ENCODE assay signal across 14 cellular contexts in the genomic region with DNA sequence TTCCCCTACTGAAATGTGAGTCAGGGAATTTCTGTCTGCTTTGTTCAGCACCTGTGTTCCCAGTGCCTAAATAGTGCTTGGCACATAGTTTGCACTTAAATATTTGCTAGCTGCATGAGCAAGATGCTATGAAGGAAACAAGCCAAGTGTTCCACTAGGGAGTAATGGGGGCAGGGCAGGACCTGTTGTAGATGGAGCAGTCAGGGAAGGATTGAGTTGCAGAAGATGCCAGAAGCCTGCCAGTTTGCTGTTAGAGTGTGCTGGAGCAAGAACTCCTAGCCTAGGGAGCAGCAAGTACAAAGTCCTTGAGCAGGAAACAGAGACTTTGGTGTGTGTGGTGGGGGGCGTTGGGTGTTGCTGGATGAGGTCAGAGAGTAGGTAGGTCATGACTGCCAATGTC.
A peak's percentile ranks its signal among the peaks of the same experiment; 100 is the strongest.
DNase-seq lines count a peak whose midpoint lies in the region; ATAC-seq and TF ChIP-seq lines count a peak whose summit lies in the region.
"Had no signal": no experiment of that assay in that cellular context is flagged by ENCODE, and none has a peak within 500 bp of the region (broad histone marks: within the 10 kb centered on the region; RNA-seq: fewer than 3 reads in every experiment).

No MANE protein-coding gene starts in this region.

- H3K9me3 ChIP-seq in BLaER1 treated with 17β-estradiol and CSF1 and Interleukin-3, amounts not matched to agents 10 nM and 100 nM (replicated peaks in 1 of 11): no peaks in the 10 kb centered on the region
- no peaks in the 10 kb centered on the region for H3K9me3 ChIP-seq in OCI-LY1 (ENCODE audit: low read length)
- H3K9me3 ChIP-seq in fibroblast of lung (ENCODE audit: control insufficient read depth, insufficient read depth, low read depth, low read length): no peaks in the 10 kb centered on the region
- H3K9me3 ChIP-seq: MG63 had no signal

- H3K27ac Mint-ChIP-seq in activated naive CD8-positive, alpha-beta T cell treated with anti-CD3 and anti-CD28 coated beads, Interleukin-2, amount 50 U/mL, for 24 hours: no peak overlapping the region
- no peak overlapping the region for H3K27ac Mint-ChIP-seq in activated T-cell treated with anti-CD3 and anti-CD28 coated beads, Interleukin-2, amount 50 U/mL, for 24 hours

- peak; percentile 43 to 52 for DNase-seq in fibroblast of lung (ENCODE audit: low read depth in 2 of 2)
- peak; percentile 60 for DNase-seq in renal cortical epithelial cell (ENCODE audit: low read depth)
- DNase-seq in SHP77 (lab: John Stamatoyannopoulos, UW): no peak
- no peak for DNase-seq in activated naive CD8-positive, alpha-beta T cell treated with anti-CD3 and anti-CD28 coated beads, Interleukin-2, amount 50 U/mL, for 24 hours
- no peak for DNase-seq in activated T-cell treated with anti-CD3 and anti-CD28 coated beads, Interleukin-2, amount 50 U/mL, for 24 hours
- DNase-seq in activated CD4-positive, alpha-beta T cell treated with anti-CD3 and anti-CD28 coated beads for 1 hour: no peak
- DNase-seq: activated CD4-positive, alpha-beta T cell treated with anti-CD3 and anti-CD28 coated beads for 48 hours; activated gamma-delta T cell; GF-D8; MG63; NK-92 treated with Interleukin-12 subunit alpha and Interleukin-12 subunit beta, amount 100 ng/mL, for 24 hours; T-helper 1 cell had no signal

- peaks cover 25% of the 10 kb centered on the region for H3K27me3 Mint-ChIP-seq in activated naive CD8-positive, alpha-beta T cell treated with anti-CD3 and anti-CD28 coated beads, Interleukin-2, amount 50 U/mL, for 24 hours
- peaks cover 33% of the 10 kb centered on the region for H3K27me3 Mint-ChIP-seq in activated T-cell treated with anti-CD3 and anti-CD28 coated beads, Interleukin-2, amount 50 U/mL, for 24 hours

- no peak overlapping the region for H3K4me3 Mint-ChIP-seq in activated naive CD8-positive, alpha-beta T cell treated with anti-CD3 and anti-CD28 coated beads, Interleukin-2, amount 50 U/mL, for 24 hours
- no peak overlapping the region for H3K4me3 Mint-ChIP-seq in activated T-cell treated with anti-CD3 and anti-CD28 coated beads, Interleukin-2, amount 50 U/mL, for 24 hours

- H3K79me2 ChIP-seq in OCI-LY1 (ENCODE audit: insufficient read depth, low read length) (no peaks in the 10 kb centered on the region), fibroblast of lung (ENCODE audit: control insufficient read depth, insufficient read depth, low read length) (no peaks in the 10 kb centered on the region)

- H3K27ac ChIP-seq in BLaER1 treated with 17β-estradiol and CSF1 and Interleukin-3, amounts not matched to agents 10 nM and 100 nM: no peak overlapping the region
- H3K27ac ChIP-seq in OCI-LY1 (ENCODE audit: low read depth, low read length, poor library complexity, severe bottlenecking): peak overlapping the region; percentile 93
- no peak overlapping the region for H3K27ac ChIP-seq in fibroblast of lung (ENCODE audit: insufficient read depth, low read length)

- no peak for TF ChIP-seq CTCF in OCI-LY1 (IDR thresholded peaks at IDR 0.05; ENCODE audit: low read length)
- no peak for TF ChIP-seq CTCF in fibroblast of lung (conservative IDR thresholded peaks at IDR 0.05 in 1 of 2, IDR thresholded peaks at IDR 0.05 in 1 of 2; ENCODE audit: low read depth in 1 of 2, low read length in 2 of 2)

- H3K9ac ChIP-seq in BLaER1 treated with 17β-estradiol and CSF1 and Interleukin-3, amounts not matched to agents 10 nM and 100 nM: 0 out of 22 replicates have a peak overlapping the region, but pooled peaks of 1 of the 11 experiments have one; percentile 35
- H3K9ac ChIP-seq in OCI-LY1 (ENCODE audit: low read length) (peak overlapping the region; percentile 58; the same call in 1 of the 2 replicates), fibroblast of lung (ENCODE audit: insufficient read depth, low read length) (no peak overlapping the region)

- H3K36me3 Mint-ChIP-seq in activated naive CD8-positive, alpha-beta T cell treated with anti-CD3 and anti-CD28 coated beads, Interleukin-2, amount 50 U/mL, for 24 hours (ENCODE audit: low read depth): no peaks in the 10 kb centered on the region
- H3K36me3 Mint-ChIP-seq in activated T-cell treated with anti-CD3 and anti-CD28 coated beads, Interleukin-2, amount 50 U/mL, for 24 hours (ENCODE audit: low read depth): no peaks in the 10 kb centered on the region

- H4K20me1 ChIP-seq in BLaER1 treated with 17β-estradiol and CSF1 and Interleukin-3, amounts not matched to agents 10 nM and 100 nM: peaks cover 8 to 95% (median 51%) of the 10 kb centered on the region in 11 experiments; a peak in 19 of 22 replicates
- H4K20me1 ChIP-seq in OCI-LY1 (ENCODE audit: insufficient read depth, low read length) (no peaks in the 10 kb centered on the region), fibroblast of lung (ENCODE audit: control insufficient read depth, extremely low read depth, insufficient read depth, low read length) (no peaks in the 10 kb centered on the region)

- H3K4me2 ChIP-seq in BLaER1 treated with 17β-estradiol and CSF1 and Interleukin-3, amounts not matched to agents 10 nM and 100 nM: peak overlapping the region in 6 of 11 experiments; percentile 88 to 96 (median 94); a peak in 9 of 22 replicates
- H3K4me2 ChIP-seq in OCI-LY1 (ENCODE audit: low read length) (peak overlapping the region; percentile 67), fibroblast of lung (ENCODE audit: extremely low read depth, insufficient read depth, low read length) (peak overlapping the region; percentile 29)

- peaks cover 6% of the 10 kb centered on the region for H3K4me1 Mint-ChIP-seq in activated naive CD8-positive, alpha-beta T cell treated with anti-CD3 and anti-CD28 coated beads, Interleukin-2, amount 50 U/mL, for 24 hours
- peaks cover 6% of the 10 kb centered on the region for H3K4me1 Mint-ChIP-seq in activated T-cell treated with anti-CD3 and anti-CD28 coated beads, Interleukin-2, amount 50 U/mL, for 24 hours (ENCODE audit: low read depth)

- no peak for ATAC-seq in activated naive CD8-positive, alpha-beta T cell treated with anti-CD3 and anti-CD28 coated beads, Interleukin-2, amount 50 U/mL, for 24 hours

- H3K4me3 ChIP-seq in BLaER1 treated with 17β-estradiol and CSF1 and Interleukin-3, amounts not matched to agents 10 nM and 100 nM: no peak overlapping the region
- peak overlapping the region; percentile 55 for H3K4me3 ChIP-seq in OCI-LY1 (ENCODE audit: low read depth, low read length, poor library complexity, severe bottlenecking)
- H3K4me3 ChIP-seq in fibroblast of lung (replicated peaks in 1 of 4; ENCODE audit: control extremely low read depth in 1 of 4, insufficient read depth in 1 of 4, low read depth in 3 of 4, low read length in 4 of 4): no peak overlapping the region
- H3K4me3 ChIP-seq: MG63 had no signal

- H3K9me3 Mint-ChIP-seq in activated naive CD8-positive, alpha-beta T cell treated with anti-CD3 and anti-CD28 coated beads, Interleukin-2, amount 50 U/mL, for 24 hours: no peaks in the 10 kb centered on the region
- no peaks in the 10 kb centered on the region for H3K9me3 Mint-ChIP-seq in activated T-cell treated with anti-CD3 and anti-CD28 coated beads, Interleukin-2, amount 50 U/mL, for 24 hours

- H3K9me2 ChIP-seq in OCI-LY1 (ENCODE audit: low read depth, low read length): no peaks in the 10 kb centered on the region

- H2AFZ ChIP-seq in OCI-LY1 (ENCODE audit: low read length) (no peak overlapping the region), fibroblast of lung (ENCODE audit: low read length) (no peak overlapping the region)

- no peaks in the 10 kb centered on the region for H3K36me3 ChIP-seq in BLaER1 treated with 17β-estradiol and CSF1 and Interleukin-3, amounts not matched to agents 10 nM and 100 nM
- H3K36me3 ChIP-seq in OCI-LY1 (ENCODE audit: insufficient read depth, low read length) (no peaks in the 10 kb centered on the region), fibroblast of lung (ENCODE audit: control insufficient read depth, insufficient read depth, low read length) (no peaks in the 10 kb centered on the region)
- H3K36me3 ChIP-seq: MG63 had no signal

- peaks cover 0 to 11% (median 0%) of the 10 kb centered on the region in 11 experiments; a peak in 4 of 22 replicates for H3K27me3 ChIP-seq in BLaER1 treated with 17β-estradiol and CSF1 and Interleukin-3, amounts not matched to agents 10 nM and 100 nM
- H3K27me3 ChIP-seq in OCI-LY1 (ENCODE audit: insufficient read depth, low read length) (no peaks in the 10 kb centered on the region), fibroblast of lung (ENCODE audit: control insufficient read depth, insufficient read depth, low read length) (no peaks in the 10 kb centered on the region)
- H3K27me3 ChIP-seq: MG63 had no signal

- H3K4me1 ChIP-seq in BLaER1 treated with 17β-estradiol and CSF1 and Interleukin-3, amounts not matched to agents 10 nM and 100 nM: peaks cover 22 to 87% (median 75%) of the 10 kb centered on the region in 10 experiments
- H3K4me1 ChIP-seq in OCI-LY1 (ENCODE audit: insufficient read depth, low read length, severe bottlenecking) (peaks cover 95% of the 10 kb centered on the region), fibroblast of lung (ENCODE audit: control insufficient read depth, extremely low read depth, insufficient read depth, low read length) (peaks cover 35% of the 10 kb centered on the region)

- no peaks in the 10 kb centered on the region for H3F3A ChIP-seq in OCI-LY1 (ENCODE audit: insufficient read depth, low read length)

Comparison
In these comparisons a context has a peak if more than half of its experiments do, and no peak if none do; other contexts are left out.
1. H3K4me2 ChIP-seq: peak in every context shown above with its lines; median percentile 94 in BLaER1 treated with 17β-estradiol and CSF1 and Interleukin-3, amounts not matched to agents 10 nM and 100 nM; 67 in OCI-LY1; 29 in fibroblast of lung.
2. DNase-seq: peak in fibroblast of lung (2 of 2) and renal cortical epithelial cell (single experiment); none in SHP77 (0 of 2), activated naive CD8-positive, alpha-beta T cell treated with anti-CD3 and anti-CD28 coated beads, Interleukin-2, amount 50 U/mL, for 24 hours (single experiment), activated T-cell treated with anti-CD3 and anti-CD28 coated beads, Interleukin-2, amount 50 U/mL, for 24 hours (single experiment) and activated CD4-positive, alpha-beta T cell treated with anti-CD3 and anti-CD28 coated beads for 1 hour (single experiment).